Comparison of ENCODE assay signal across 1 cellular context in the genomic region with DNA sequence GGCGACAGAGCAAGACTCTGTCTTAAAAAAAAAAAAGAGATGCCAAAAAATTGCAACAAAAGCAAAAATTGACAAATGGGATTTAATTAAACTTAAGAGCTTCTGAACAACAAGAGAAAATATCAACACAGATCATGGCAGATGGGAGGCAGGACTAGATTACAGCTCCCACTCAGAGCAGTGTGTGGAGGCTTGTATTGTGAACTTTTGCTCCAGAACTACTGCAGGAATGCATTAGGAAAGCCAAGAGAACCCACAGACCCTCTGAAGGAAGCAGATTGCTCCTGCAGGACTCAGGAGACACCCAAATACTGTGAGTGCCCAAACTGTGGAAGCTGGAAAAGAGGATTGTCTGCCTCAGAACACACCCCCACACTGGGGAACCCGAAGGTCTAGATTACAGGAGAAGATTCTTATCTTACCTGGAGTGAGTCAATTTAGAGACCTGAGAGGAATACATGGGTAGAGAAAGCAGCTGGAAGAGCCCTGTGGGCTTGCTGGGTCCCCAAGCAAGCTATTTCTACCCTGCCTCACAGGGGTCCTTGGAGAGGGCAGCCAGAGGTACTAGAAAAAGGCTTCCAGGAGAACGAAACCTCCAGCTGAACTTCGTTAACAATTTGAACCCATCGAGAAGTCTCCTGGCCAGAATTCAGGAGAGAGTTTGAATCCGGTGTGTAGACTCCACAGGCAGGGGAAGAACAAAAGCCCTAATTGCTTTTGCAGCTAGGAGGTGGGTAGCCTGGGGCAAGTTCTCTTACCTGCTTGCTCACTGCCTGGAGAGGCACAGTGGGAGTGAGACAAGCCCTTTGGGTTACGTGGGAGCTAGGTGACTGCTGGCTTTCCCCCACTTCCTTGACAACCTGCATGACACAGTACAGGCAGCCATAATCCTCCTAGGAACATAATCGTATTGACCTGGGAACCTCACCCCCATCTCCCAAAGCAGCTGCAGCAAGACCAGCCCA.
TF ChIP-seq lines count a peak whose summit lies in the region.

No MANE protein-coding gene starts in this region.

TF ChIP-seq in IMR-90, 13 proteins besides CTCF, POLR2A, EP300 and RAD21 (continued from another document):
- TF ChIP-seq FOS (IDR thresholded peaks at IDR 0.05; ENCODE audit: low read depth, low read length), result no peak
- no peak for TF ChIP-seq CHD1 (IDR thresholded peaks at IDR 0.05; ENCODE audit: low read depth, low read length)
- TF ChIP-seq CEBPB (IDR thresholded peaks at IDR 0.05; ENCODE audit: low read depth, low read length), result no peak
- TF ChIP-seq MAZ (IDR thresholded peaks at IDR 0.05; ENCODE audit: borderline replicate concordance, low read depth, low read length), result no peak
- TF ChIP-seq MAFK (IDR thresholded peaks at IDR 0.05; ENCODE audit: low read depth, low read length), result no peak
- TF ChIP-seq, protein P1, sequence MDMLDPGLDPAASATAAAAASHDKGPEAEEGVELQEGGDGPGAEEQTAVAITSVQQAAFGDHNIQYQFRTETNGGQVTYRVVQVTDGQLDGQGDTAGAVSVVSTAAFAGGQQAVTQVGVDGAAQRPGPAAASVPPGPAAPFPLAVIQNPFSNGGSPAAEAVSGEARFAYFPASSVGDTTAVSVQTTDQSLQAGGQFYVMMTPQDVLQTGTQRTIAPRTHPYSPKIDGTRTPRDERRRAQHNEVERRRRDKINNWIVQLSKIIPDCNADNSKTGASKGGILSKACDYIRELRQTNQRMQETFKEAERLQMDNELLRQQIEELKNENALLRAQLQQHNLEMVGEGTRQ (IDR thresholded peaks at IDR 0.05; ENCODE audit: low read depth, low read length), result no peak
- TF ChIP-seq MXI1 (IDR thresholded peaks at IDR 0.05; ENCODE audit: borderline replicate concordance, low read depth, low read length), result no peak
- TF ChIP-seq SMC3 (IDR thresholded peaks at IDR 0.05; ENCODE audit: low read depth, low read length), result no peak
- TF ChIP-seq NFE2L2 (IDR thresholded peaks at IDR 0.05; ENCODE audit: low read depth, low read length), result no peak
- TF ChIP-seq RCOR1 (IDR thresholded peaks at IDR 0.05; ENCODE audit: insufficient replicate concordance, low read length), result no peak
- no peak for TF ChIP-seq RFX5 (IDR thresholded peaks at IDR 0.05; ENCODE audit: low read depth, low read length)
